17 cellular contexts compared by ENCODE assay signal in the genomic region with DNA sequence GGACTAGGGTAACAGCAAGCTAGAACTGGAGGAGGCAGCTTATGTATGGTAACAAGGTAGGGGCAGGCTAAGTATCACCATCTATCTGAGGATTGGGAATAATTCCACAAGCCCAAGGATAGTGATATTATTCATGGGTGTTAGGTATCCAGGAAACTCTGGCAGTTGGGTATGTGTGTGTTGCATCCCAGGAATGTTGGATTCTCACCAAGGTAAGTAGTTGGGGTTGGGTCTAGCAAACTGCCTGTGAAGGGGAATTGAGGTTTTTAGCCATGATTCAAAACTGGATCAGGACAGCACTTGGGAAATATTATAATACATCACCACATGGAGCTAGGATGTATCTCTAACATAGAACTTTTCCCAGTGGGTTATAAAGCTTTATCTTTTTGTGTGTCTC.
DNase-seq lines count a peak whose midpoint lies in the region; FAIRE-seq and TF ChIP-seq lines count a peak whose summit lies in the region.
"Had no signal": no experiment of that assay in that cellular context is flagged by ENCODE, and none has a peak within 500 bp of the region (broad histone marks: within the 10 kb centered on the region; RNA-seq: fewer than 3 reads in every experiment).

No MANE protein-coding gene starts in this region.

- FAIRE-seq in H54 (lab: Jason Lieb, UNC), result no peak
- FAIRE-seq: GM19239 had no signal

- TF ChIP-seq POLR2A in H54 (IDR thresholded peaks at IDR 0.05; ENCODE audit: low read depth, low read length), result no peak

- no peaks in the 10 kb centered on the region for H3K27me3 ChIP-seq in adipocyte (replicated peaks; ENCODE audit: control insufficient read depth, insufficient read depth, low read length)

- no peaks in the 10 kb centered on the region for H3K4me1 ChIP-seq in adipocyte (ENCODE audit: control insufficient read depth, insufficient read depth, low read length)

- DNase-seq in HS-27A (ENCODE audit: low read depth) (peak; percentile 31), adipocyte (ENCODE audit: low read depth) (peak; percentile 17), dedifferentiated amniotic fluid mesenchymal stem cell (ENCODE audit: extremely low spot score) (peak; percentile 34), non-pigmented ciliary epithelial cell (ENCODE audit: low read depth) (peak; percentile 6), EL (no peak), DMS53 (lab: John Stamatoyannopoulos, UW) (no peak), H54 (ENCODE audit: insufficient read length, low spot score) (no peak)
- DNase-seq: AML-193, COR-L47, HFFc6, KBM-7, NCI-H1436, NCI-H2081, NCI-H510A, Right ventricle myocardium superior had no signal

- no peak overlapping the region for H3K4me3 ChIP-seq in adipocyte (ENCODE audit: low read length)
- H3K4me3 ChIP-seq: SK-N-MC had no signal

- H3K36me3 ChIP-seq in adipocyte (ENCODE audit: control insufficient read depth, insufficient read depth, low read length, severe bottlenecking), result no peaks in the 10 kb centered on the region

- H3K9ac ChIP-seq in adipocyte (ENCODE audit: low read length), result no peak overlapping the region

- H3K9me3 ChIP-seq in adipocyte (ENCODE audit: control insufficient read depth, low read length), result no peaks in the 10 kb centered on the region

Comparison
In these comparisons a context has a peak if more than half of its experiments do, and no peak if none do; other contexts are left out.
1. DNase-seq: peak in HS-27A (single experiment), adipocyte (single experiment), dedifferentiated amniotic fluid mesenchymal stem cell (single experiment) and non-pigmented ciliary epithelial cell (single experiment); none in EL (single experiment), DMS53 (single experiment) and H54 (single experiment).